ENCODE assay signal across 26 cellular contexts in the genomic region with DNA sequence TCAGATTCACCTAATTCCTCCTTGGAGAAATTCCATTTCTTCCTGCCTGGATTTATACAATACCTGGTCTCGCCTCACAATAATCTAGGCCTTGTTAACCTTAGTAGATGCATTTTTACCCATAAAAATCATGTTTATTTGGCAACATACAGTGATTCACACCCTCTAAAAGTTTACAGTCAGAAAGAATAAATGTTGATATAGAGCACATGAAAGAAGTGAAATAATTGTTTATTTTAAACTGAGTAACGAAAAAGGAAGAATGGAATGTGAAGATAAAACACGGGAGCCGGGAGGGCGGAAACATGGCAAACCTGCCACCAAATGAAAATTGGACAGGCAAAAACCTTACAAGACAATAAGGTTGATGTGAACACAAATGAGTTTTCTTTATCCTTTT. TPM values are rescaled to one million over a fixed set of nuclear protein-coding genes. Genes with fewer than 3 reads are reported as not detected.
"Had no signal": no experiment of that assay in that cellular context is flagged by ENCODE, and none has a peak within 500 bp of the region (broad histone marks: within the 10 kb centered on the region; RNA-seq: fewer than 3 reads in every experiment).

No MANE protein-coding gene starts in this region.

- H3K4me3 ChIP-seq: cardiac muscle cell, MG63, PC-9 had no signal

- H3K36me3 ChIP-seq: brain microvascular endothelial cell, cardiac muscle cell, MG63 had no signal

- H3K27ac Mint-ChIP-seq: activated CD4-positive, alpha-beta memory T cell treated with anti-CD3 and anti-CD28 coated beads, Interleukin-2, amount 10 ng/mL, durations not matched to agents 7 days and 5 days; activated CD4-positive, alpha-beta T cell treated with anti-CD3 and anti-CD28 coated beads, Interleukin-2, amount 10 ng/mL, durations not matched to agents 7 days and 5 days; activated naive CD4-positive, alpha-beta T cell treated with anti-CD3 and anti-CD28 coated beads for 36 hours; activated naive CD8-positive, alpha-beta T cell; activated T-helper 17 cell treated with anti-CD3 and anti-CD28 coated beads, Interleukin-2, amount 50 U/mL, for 72 hours; T-helper 17 cell had no signal

- ATAC-seq: activated T-helper 17 cell treated with anti-CD3 and anti-CD28 coated beads, Interleukin-2, amount 50 U/mL, for 72 hours; T-helper 17 cell had no signal

- DNase-seq: activated CD4-positive, alpha-beta memory T cell treated with anti-CD3 and anti-CD28 coated beads, Interleukin-2, amount 10 ng/mL, durations not matched to agents 7 days and 5 days; activated CD4-positive, alpha-beta T cell treated with anti-CD3 and anti-CD28 coated beads, Interleukin-2, amount 10 ng/mL, durations not matched to agents 7 days and 5 days; activated CD4-positive, CD25-positive, alpha-beta regulatory T cell; activated gamma-delta T cell; activated naive CD4-positive, alpha-beta T cell treated with anti-CD3 and anti-CD28 coated beads for 36 hours; activated T-cell treated with anti-CD3 and anti-CD28 coated beads for 4 hours; activated T-cell treated with anti-CD3 and anti-CD28 coated beads, Interleukin-2, amount 50 U/mL, for 48 hours; brain microvascular endothelial cell; KG1; MG63; MV-4-11; NCI-H1092 treated with DMSO at 0.1 percent for 48 hours; NCI-H1417 treated with DMSO at 0.1 percent for 48 hours; NCI-H1694; NCI-H2029; NCI-H2107; NCI-H510A treated with DMSO at 0.1 percent for 48 hours; PC-9; SHP77 treated with DMSO at 0.1 percent for 48 hours; T-helper 17 cell; T-helper 9 cell had no signal

- H2AFZ ChIP-seq: PC-9 had no signal

- FAIRE-seq: TTC549 had no signal

- H3K27me3 Mint-ChIP-seq: activated CD4-positive, alpha-beta memory T cell treated with anti-CD3 and anti-CD28 coated beads, Interleukin-2, amount 10 ng/mL, durations not matched to agents 7 days and 5 days; activated CD4-positive, alpha-beta T cell treated with anti-CD3 and anti-CD28 coated beads, Interleukin-2, amount 10 ng/mL, durations not matched to agents 7 days and 5 days; activated naive CD8-positive, alpha-beta T cell; activated T-helper 17 cell treated with anti-CD3 and anti-CD28 coated beads, Interleukin-2, amount 50 U/mL, for 72 hours; T-helper 17 cell had no signal

- H3K27me3 ChIP-seq: brain microvascular endothelial cell, cardiac muscle cell, MG63 had no signal

- H3K4me3 Mint-ChIP-seq: activated CD4-positive, alpha-beta memory T cell treated with anti-CD3 and anti-CD28 coated beads, Interleukin-2, amount 10 ng/mL, durations not matched to agents 7 days and 5 days; activated CD4-positive, alpha-beta T cell treated with anti-CD3 and anti-CD28 coated beads, Interleukin-2, amount 10 ng/mL, durations not matched to agents 7 days and 5 days; activated naive CD4-positive, alpha-beta T cell treated with anti-CD3 and anti-CD28 coated beads for 36 hours; activated naive CD8-positive, alpha-beta T cell; activated T-helper 17 cell treated with anti-CD3 and anti-CD28 coated beads, Interleukin-2, amount 50 U/mL, for 72 hours; T-helper 17 cell had no signal

- H3K9me3 Mint-ChIP-seq: activated CD4-positive, alpha-beta T cell treated with anti-CD3 and anti-CD28 coated beads, Interleukin-2, amount 10 ng/mL, durations not matched to agents 7 days and 5 days; activated naive CD4-positive, alpha-beta T cell treated with anti-CD3 and anti-CD28 coated beads for 36 hours; activated T-helper 17 cell treated with anti-CD3 and anti-CD28 coated beads, Interleukin-2, amount 50 U/mL, for 72 hours had no signal

- H3K4me1 Mint-ChIP-seq: activated CD4-positive, alpha-beta memory T cell treated with anti-CD3 and anti-CD28 coated beads, Interleukin-2, amount 10 ng/mL, durations not matched to agents 7 days and 5 days; activated CD4-positive, alpha-beta T cell treated with anti-CD3 and anti-CD28 coated beads, Interleukin-2, amount 10 ng/mL, durations not matched to agents 7 days and 5 days; activated T-helper 17 cell treated with anti-CD3 and anti-CD28 coated beads, Interleukin-2, amount 50 U/mL, for 72 hours; T-helper 17 cell had no signal

- H3K4me2 ChIP-seq: PC-9 had no signal

- H3K9me3 ChIP-seq: MG63 had no signal

- H3K36me3 Mint-ChIP-seq: activated naive CD8-positive, alpha-beta T cell had no signal

- H3K27ac ChIP-seq: brain microvascular endothelial cell, cardiac muscle cell, PC-9 had no signal

RNA-seq across cellular contexts. Expression of a gene that starts 28.9 kb away (rescaled TPM):
- total RNA-seq: activated CD4-positive, alpha-beta memory T cell treated with anti-CD3 and anti-CD28 coated beads, Interleukin-2, amount 10 ng/mL, durations not matched to agents 7 days and 5 days; activated CD4-positive, alpha-beta T cell treated with anti-CD3 and anti-CD28 coated beads, Interleukin-2, amount 10 ng/mL, durations not matched to agents 7 days and 5 days; activated CD8-positive, alpha-beta memory T cell treated with anti-CD3 and anti-CD28 coated beads for 36 hours; activated naive CD4-positive, alpha-beta T cell treated with anti-CD3 and anti-CD28 coated beads for 36 hours; activated T-helper 17 cell treated with anti-CD3 and anti-CD28 coated beads, Interleukin-2, amount 50 U/mL, for 72 hours; PC-9; T-helper 17 cell had no signal
